Comparison of ENCODE assay signal across 21 cellular contexts in the genomic region with DNA sequence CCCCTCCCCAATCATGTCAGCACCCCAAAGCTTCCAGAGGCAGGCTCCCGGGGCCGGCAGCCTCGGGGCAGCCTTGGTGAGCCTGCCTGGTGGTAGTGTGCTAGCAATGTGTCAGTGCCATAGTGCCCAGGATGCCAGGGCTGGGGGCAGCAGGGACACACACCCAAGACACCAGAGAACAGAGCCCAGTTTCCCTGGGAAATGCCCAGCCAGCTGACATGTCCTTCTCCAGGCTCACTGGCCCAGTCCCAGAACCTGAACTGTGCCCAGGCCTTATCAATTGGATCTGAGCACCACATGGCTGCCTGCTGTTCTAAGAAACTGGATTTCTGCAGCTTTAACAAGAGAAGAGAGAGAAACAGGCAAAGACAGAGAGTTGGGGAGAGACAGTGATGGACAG.
DNase-seq lines count a peak whose midpoint lies in the region; ATAC-seq and TF ChIP-seq lines count a peak whose summit lies in the region.
"Had no signal": no experiment of that assay in that cellular context is flagged by ENCODE, and none has a peak within 500 bp of the region (broad histone marks: within the 10 kb centered on the region; RNA-seq: fewer than 3 reads in every experiment).

No MANE protein-coding gene starts in this region.

- peaks cover 16% of the 10 kb centered on the region for H3K27me3 Mint-ChIP-seq in glutamatergic neuron (ENCODE audit: unreplicated experiment)
- H3K27me3 Mint-ChIP-seq: activated B cell treated with CpG ODN at 0.5 μM for 24 hours; activated naive CD8-positive, alpha-beta T cell; stimulated activated naive B cell treated with anti-CD40 and anti-IgM and Interleukin-4, amounts not matched to agents 10 μg/mL and 1 μg/mL and 100 μg/mL, for 72 hours had no signal

- peaks cover 40 to 99% (median 85%) of the 10 kb centered on the region in 10 experiments for H3K4me1 ChIP-seq in BLaER1 treated with 17β-estradiol and CSF1 and Interleukin-3, amounts not matched to agents 10 nM and 100 nM

- peak; percentile 57 for DNase-seq in SK-N-DZ (ENCODE audit: low spot score)
- DNase-seq in glutamatergic neuron: no peak
- DNase-seq in posterior vena cava (ENCODE audit: low spot score): peak; percentile 18
- DNase-seq in AML-193 (lab: John Stamatoyannopoulos, UW): no peak
- no peak for DNase-seq in NCI-H510A treated with DMSO at 0.1 percent for 48 hours (lab: John Stamatoyannopoulos, UW)
- no peak for DNase-seq in NCI-H2081 treated with DMSO at 0.1 percent for 48 hours (lab: John Stamatoyannopoulos, UW)
- DNase-seq: activated B cell treated with CpG ODN at 0.5 μM for 24 hours; activated T-cell treated with anti-CD3 and anti-CD28 coated beads, Interleukin-2, amount 50 U/mL, for 72 hours; dermis blood vessel endothelial cell; foreskin fibroblast; Kasumi-1; left cardiac atrium; NCI-H1105; NCI-H526; stimulated activated naive B cell treated with anti-CD40 and anti-IgM and Interleukin-4, amounts not matched to agents 10 μg/mL and 1 μg/mL and 100 μg/mL, for 72 hours; trophoblast cell had no signal

- H3K9ac ChIP-seq in BLaER1 treated with 17β-estradiol and CSF1 and Interleukin-3, amounts not matched to agents 10 nM and 100 nM: peak overlapping the region in 2 of 11 experiments; percentile 18 to 41; a peak in 3 of 22 replicates

- H3K36me3 ChIP-seq in BLaER1 treated with 17β-estradiol and CSF1 and Interleukin-3, amounts not matched to agents 10 nM and 100 nM: peaks cover 0 to 49% (median 14%) of the 10 kb centered on the region in 11 experiments; a peak in 13 of 22 replicates

- H3K9me3 Mint-ChIP-seq in glutamatergic neuron (ENCODE audit: unreplicated experiment): peaks cover 15% of the 10 kb centered on the region
- H3K9me3 Mint-ChIP-seq: activated B cell treated with CpG ODN at 0.5 μM for 24 hours; activated T-cell treated with anti-CD3 and anti-CD28 coated beads, Interleukin-2, amount 50 U/mL, for 72 hours; stimulated activated naive B cell treated with anti-CD40 and anti-IgM and Interleukin-4, amounts not matched to agents 10 μg/mL and 1 μg/mL and 100 μg/mL, for 72 hours; T-helper 1 cell treated with Interleukin-12 subunit alpha and Interleukin-12 subunit beta and Interleukin-4 antibody, amounts not matched to agents 30 μg/mL and 1 μg/mL, for 36 hours had no signal

- H3K27ac ChIP-seq in BLaER1 treated with 17β-estradiol and CSF1 and Interleukin-3, amounts not matched to agents 10 nM and 100 nM: 0 out of 22 replicates have a peak overlapping the region, but pooled peaks of 1 of the 11 experiments have one; percentile 4
- H3K27ac ChIP-seq: neutrophil had no signal

- H3K9me3 ChIP-seq in BLaER1 treated with 17β-estradiol and CSF1 and Interleukin-3, amounts not matched to agents 10 nM and 100 nM (replicated peaks in 1 of 11): no peaks in the 10 kb centered on the region
- H3K9me3 ChIP-seq: neutrophil had no signal

- intact Hi-C loops in posterior vena cava (cut with DNase I): no loop called here

- H3K4me3 Mint-ChIP-seq in glutamatergic neuron (ENCODE audit: unreplicated experiment): no peak overlapping the region
- H3K4me3 Mint-ChIP-seq: activated B cell treated with CpG ODN at 0.5 μM for 24 hours; activated naive CD8-positive, alpha-beta T cell; activated T-cell treated with anti-CD3 and anti-CD28 coated beads, Interleukin-2, amount 50 U/mL, for 72 hours; stimulated activated naive B cell treated with anti-CD40 and anti-IgM and Interleukin-4, amounts not matched to agents 10 μg/mL and 1 μg/mL and 100 μg/mL, for 72 hours; T-helper 1 cell treated with Interleukin-12 subunit alpha and Interleukin-12 subunit beta and Interleukin-4 antibody, amounts not matched to agents 30 μg/mL and 1 μg/mL, for 36 hours had no signal

- H3K4me3 ChIP-seq in BLaER1 treated with 17β-estradiol and CSF1 and Interleukin-3, amounts not matched to agents 10 nM and 100 nM: no peak overlapping the region

- no peaks in the 10 kb centered on the region for H3K36me3 Mint-ChIP-seq in glutamatergic neuron (ENCODE audit: unreplicated experiment)

- H3K27ac Mint-ChIP-seq in glutamatergic neuron (ENCODE audit: unreplicated experiment): peak overlapping the region; percentile 59
- H3K27ac Mint-ChIP-seq: activated B cell treated with CpG ODN at 0.5 μM for 24 hours; activated naive CD8-positive, alpha-beta T cell; activated T-cell treated with anti-CD3 and anti-CD28 coated beads, Interleukin-2, amount 50 U/mL, for 72 hours; stimulated activated naive B cell treated with anti-CD40 and anti-IgM and Interleukin-4, amounts not matched to agents 10 μg/mL and 1 μg/mL and 100 μg/mL, for 72 hours; T-helper 1 cell treated with Interleukin-12 subunit alpha and Interleukin-12 subunit beta and Interleukin-4 antibody, amounts not matched to agents 30 μg/mL and 1 μg/mL, for 36 hours had no signal

- no peaks in the 10 kb centered on the region for H3K27me3 ChIP-seq in BLaER1 treated with 17β-estradiol and CSF1 and Interleukin-3, amounts not matched to agents 10 nM and 100 nM
- H3K27me3 ChIP-seq: neutrophil had no signal

- peak overlapping the region in 8 of 11 experiments; percentile 77 to 86 (median 80); a peak in 13 of 22 replicates for H3K4me2 ChIP-seq in BLaER1 treated with 17β-estradiol and CSF1 and Interleukin-3, amounts not matched to agents 10 nM and 100 nM

- TF ChIP-seq CTCF in glutamatergic neuron (IDR thresholded peaks at IDR 0.05; ENCODE audit: partially characterized antibody, unreplicated experiment): no peak

- H3K4me1 Mint-ChIP-seq in glutamatergic neuron (ENCODE audit: low read depth, unreplicated experiment): peaks cover 57% of the 10 kb centered on the region

- peaks cover 0 to 17% (median 4%) of the 10 kb centered on the region in 11 experiments; a peak in 5 of 22 replicates for H4K20me1 ChIP-seq in BLaER1 treated with 17β-estradiol and CSF1 and Interleukin-3, amounts not matched to agents 10 nM and 100 nM

- ATAC-seq in HG02588 (IDR thresholded peaks at IDR 0.05; ENCODE audit: unreplicated experiment): no peak
- ATAC-seq: activated T-cell treated with anti-CD3 and anti-CD28 coated beads, Interleukin-2, amount 50 U/mL, for 72 hours; left cardiac atrium; stimulated activated naive B cell treated with anti-CD40 and anti-IgM and Interleukin-4, amounts not matched to agents 10 μg/mL and 1 μg/mL and 100 μg/mL, for 72 hours had no signal

Comparison
In these comparisons a context has a peak if more than half of its experiments do, and no peak if none do; other contexts are left out.
1. DNase-seq: peak in SK-N-DZ (single experiment) and posterior vena cava (single experiment); none in glutamatergic neuron (single experiment), AML-193 (0 of 2), NCI-H510A treated with DMSO at 0.1 percent for 48 hours (single experiment) and NCI-H2081 treated with DMSO at 0.1 percent for 48 hours (single experiment).